Comparison of ENCODE assay signal across 28 cellular contexts in the genomic region with DNA sequence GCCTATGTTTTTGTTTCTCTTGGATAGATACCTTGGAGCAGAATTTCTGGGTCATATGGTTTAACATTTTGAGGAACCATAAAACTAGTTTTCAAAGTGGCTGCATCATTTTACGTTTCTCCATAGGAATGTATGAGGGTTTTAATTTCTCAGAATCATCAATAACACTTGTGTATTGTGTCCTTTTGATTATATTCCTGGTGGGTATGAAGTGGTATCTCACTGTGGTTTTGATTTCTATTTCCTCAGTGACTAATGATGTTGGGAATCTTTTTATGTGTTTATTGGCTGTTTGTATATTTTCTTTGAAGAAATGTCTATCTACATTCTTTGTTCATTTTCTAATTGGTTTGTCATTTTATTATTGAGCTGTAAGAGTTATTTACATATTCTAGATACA.
"Had no signal": no experiment of that assay in that cellular context is flagged by ENCODE, and none has a peak within 500 bp of the region (broad histone marks: within the 10 kb centered on the region; RNA-seq: fewer than 3 reads in every experiment).

No MANE protein-coding gene starts in this region.

- H3K9me3 ChIP-seq: ascending aorta had no signal

- H3K4me3 ChIP-seq: ascending aorta had no signal

- H3K27ac ChIP-seq: ascending aorta, brain microvascular endothelial cell had no signal

- H3K36me3 Mint-ChIP-seq: activated naive CD8-positive, alpha-beta T cell treated with anti-CD3 and anti-CD28 coated beads, Interleukin-2, amount 10 ng/mL, durations not matched to agents 7 days and 5 days had no signal

- H3K9me3 Mint-ChIP-seq: activated CD4-positive, alpha-beta T cell treated with anti-CD3 and anti-CD28 coated beads, Interleukin-2, amount 10 ng/mL, durations not matched to agents 24 days and 14 days; activated naive CD4-positive, alpha-beta T cell treated with anti-CD3 and anti-CD28 coated beads, Interleukin-2, amount 50 U/mL, for 24 hours; activated naive CD8-positive, alpha-beta T cell treated with anti-CD3 and anti-CD28 coated beads, Interleukin-2, amount 10 ng/mL, durations not matched to agents 7 days and 5 days; activated T-cell treated with anti-CD3 and anti-CD28 coated beads, Interleukin-2, amount 50 U/mL, for 24 hours; activated T-helper 2 cell treated with anti-CD3 and anti-CD28 coated beads, Interferon-gamma antibody, Interleukin-2, Interleukin-4, amounts not matched to agents 10 μg/mL and 5 μg/mL and 100 μg/mL, durations not matched to agents 14 hours and 24 hours and 36 hours had no signal

- H3K4me3 Mint-ChIP-seq: activated CD4-positive, alpha-beta T cell treated with anti-CD3 and anti-CD28 coated beads, Interleukin-2, amount 10 ng/mL, durations not matched to agents 24 days and 14 days; activated CD8-positive, alpha-beta T cell treated with anti-CD3 and anti-CD28 coated beads, Interleukin-2, amount 10 ng/mL, durations not matched to agents 7 days and 5 days; activated naive CD4-positive, alpha-beta T cell treated with anti-CD3 and anti-CD28 coated beads, Interleukin-2, amount 50 U/mL, for 24 hours; activated naive CD8-positive, alpha-beta T cell treated with anti-CD3 and anti-CD28 coated beads, Interleukin-2, amount 10 ng/mL, durations not matched to agents 7 days and 5 days; activated T-cell treated with anti-CD3 and anti-CD28 coated beads, Interleukin-2, amount 50 U/mL, for 24 hours had no signal

- H3K4me1 Mint-ChIP-seq: activated CD4-positive, alpha-beta T cell treated with anti-CD3 and anti-CD28 coated beads, Interleukin-2, amount 10 ng/mL, durations not matched to agents 24 days and 14 days; activated naive CD4-positive, alpha-beta T cell treated with anti-CD3 and anti-CD28 coated beads, Interleukin-2, amount 50 U/mL, for 24 hours; activated naive CD8-positive, alpha-beta T cell treated with anti-CD3 and anti-CD28 coated beads, Interleukin-2, amount 10 ng/mL, durations not matched to agents 7 days and 5 days had no signal

- ATAC-seq: activated CD8-positive, alpha-beta T cell treated with anti-CD3 and anti-CD28 coated beads, Interleukin-2, amount 10 ng/mL, durations not matched to agents 7 days and 5 days had no signal

- H3K27me3 ChIP-seq: ascending aorta, brain microvascular endothelial cell had no signal

- H3K27ac Mint-ChIP-seq: activated CD4-positive, alpha-beta T cell treated with anti-CD3 and anti-CD28 coated beads, Interleukin-2, amount 10 ng/mL, durations not matched to agents 24 days and 14 days; activated CD8-positive, alpha-beta T cell treated with anti-CD3 and anti-CD28 coated beads, Interleukin-2, amount 10 ng/mL, durations not matched to agents 7 days and 5 days; activated naive CD4-positive, alpha-beta T cell treated with anti-CD3 and anti-CD28 coated beads, Interleukin-2, amount 50 U/mL, for 24 hours; activated naive CD8-positive, alpha-beta T cell treated with anti-CD3 and anti-CD28 coated beads, Interleukin-2, amount 10 ng/mL, durations not matched to agents 7 days and 5 days; activated T-cell treated with anti-CD3 and anti-CD28 coated beads, Interleukin-2, amount 50 U/mL, for 24 hours; activated T-helper 2 cell treated with anti-CD3 and anti-CD28 coated beads, Interferon-gamma antibody, Interleukin-2, Interleukin-4, amounts not matched to agents 10 μg/mL and 5 μg/mL and 100 μg/mL, durations not matched to agents 14 hours and 24 hours and 36 hours had no signal

- H3K4me1 ChIP-seq: ascending aorta had no signal

- DNase-seq: activated CD4-positive, alpha-beta T cell treated with anti-CD3 and anti-CD28 coated beads, Interleukin-2, amount 10 ng/mL, durations not matched to agents 24 days and 14 days; activated CD4-positive, alpha-beta T cell treated with anti-CD3 and anti-CD28 coated beads, Interleukin-2, amount 50 U/mL, for 4 hours; activated CD8-positive, alpha-beta T cell treated with anti-CD3 and anti-CD28 coated beads, Interleukin-2, amount 10 ng/mL, durations not matched to agents 7 days and 5 days; activated gamma-delta T cell; activated naive CD4-positive, alpha-beta T cell treated with Interleukin-2 at 50 U/mL for 16 hours; activated naive CD8-positive, alpha-beta T cell treated with anti-CD3 and anti-CD28 coated beads, Interleukin-2, amount 10 ng/mL, durations not matched to agents 7 days and 5 days; activated T-cell treated with anti-CD3 and anti-CD28 coated beads, Interleukin-2, amount 50 U/mL, for 24 hours; amygdala; brain microvascular endothelial cell; central memory CD4-positive, alpha-beta T cell; Karpas-422; NCI-H1092 treated with DMSO at 0.1 percent for 48 hours; NCI-H1417; NCI-H146; NCI-H187; NCI-H2029 treated with DMSO at 0.1 percent for 48 hours; NCI-H2107; NCI-H2171; NCI-H510A; NCI-H526; NCI-H748 treated with DMSO at 0.1 percent for 48 hours; NK-92 treated with Interleukin-12 subunit alpha and Interleukin-12 subunit beta, amount 100 ng/mL, for 24 hours; Right ventricle myocardium superior; SW 1271; T1000 had no signal

- H3K36me3 ChIP-seq: ascending aorta, brain microvascular endothelial cell had no signal
